11 cellular contexts compared by ENCODE assay signal in the genomic region with DNA sequence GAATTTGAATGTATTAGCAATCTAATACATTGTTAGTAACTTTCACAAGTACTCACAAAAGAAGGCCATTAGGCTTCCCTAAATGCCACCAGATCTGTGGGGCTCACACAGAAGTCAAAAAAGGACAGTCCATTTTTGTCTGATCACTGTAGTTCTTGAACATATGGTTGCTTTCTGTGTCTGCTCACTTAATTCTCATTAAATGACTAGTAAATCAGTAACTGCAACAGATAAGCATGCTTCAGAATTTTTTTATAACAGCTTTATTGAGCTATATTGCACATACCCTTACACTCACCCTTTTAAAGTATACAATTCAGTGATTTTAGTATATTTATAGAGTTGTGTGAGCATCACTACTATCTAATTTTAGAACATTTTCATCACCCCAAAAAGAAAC.
DNase-seq lines count a peak whose midpoint lies in the region; FAIRE-seq and TF ChIP-seq lines count a peak whose summit lies in the region.
"Had no signal": no experiment of that assay in that cellular context is flagged by ENCODE, and none has a peak within 500 bp of the region (broad histone marks: within the 10 kb centered on the region; RNA-seq: fewer than 3 reads in every experiment).

No MANE protein-coding gene starts in this region.

- intact Hi-C loops in uterus (cut with DNase I; ENCODE audit: low total_unique reads): no loop called here
- intact Hi-C loops in tibial artery (cut with DNase I; ENCODE audit: low total_unique reads): no loop called here

- H3K4me1 ChIP-seq in HUES6 (ENCODE audit: control insufficient read depth, insufficient read depth, low read length) (peaks cover 60% of the 10 kb centered on the region), iPS-18a (ENCODE audit: control insufficient read depth, low read depth, low read length) (peaks cover 59% of the 10 kb centered on the region), uterus (peaks cover 0 to 4% of the 10 kb centered on the region in 2 donors), tibial artery (peaks cover 0 to 55% (median 19%) of the 10 kb centered on the region in 4 donors), small intestine (ENCODE audit: control insufficient read depth in 2 of 2, insufficient read depth in 1 of 2, low read depth in 1 of 2, low read length in 1 of 2) (peaks cover 2 to 4% of the 10 kb centered on the region in 2 donors)

- H3K9me3 ChIP-seq in HUES6 (ENCODE audit: control insufficient read depth, insufficient read depth, low read depth, low read length) (no peaks in the 10 kb centered on the region), iPS-18a (ENCODE audit: control insufficient read depth, low read depth, low read length) (no peaks in the 10 kb centered on the region), uterus (no peaks in the 10 kb centered on the region), tibial artery (no peaks in the 10 kb centered on the region), small intestine (ENCODE audit: control insufficient read depth, low read depth) (no peaks in the 10 kb centered on the region)

- no peaks in the 10 kb centered on the region for H3K36me3 ChIP-seq in HUES6 (ENCODE audit: control insufficient read depth, insufficient read depth, low read length)
- no peaks in the 10 kb centered on the region for H3K36me3 ChIP-seq in iPS-18a (ENCODE audit: control insufficient read depth, low read depth, low read length)
- H3K36me3 ChIP-seq in uterus: no peaks in the 10 kb centered on the region
- H3K36me3 ChIP-seq in tibial artery: no peaks in the 10 kb centered on the region
- H3K36me3 ChIP-seq in small intestine (ENCODE audit: control insufficient read depth in 2 of 2, insufficient read depth in 2 of 2, low read length in 2 of 2): no peaks in the 10 kb centered on the region

- H3K4me3 ChIP-seq in HUES6 (ENCODE audit: low read depth, low read length) (peak overlapping the region; percentile 23; the same call in 1 of the 2 replicates), iPS-18a (ENCODE audit: low read length) (no peak overlapping the region), uterus (no peak overlapping the region), tibial artery (no peak overlapping the region), small intestine (ENCODE audit: low read depth in 1 of 2, low read length in 2 of 2) (no peak overlapping the region)

- DNase-seq in uterus (no peak), NCI-H1092 treated with DMSO at 0.1 percent for 48 hours (lab: John Stamatoyannopoulos, UW) (no peak), tibial artery (no peak), small intestine (no peak)
- DNase-seq: CD4-positive, alpha-beta T cell; effector CD4-positive, alpha-beta T cell; NCI-H1092 had no signal

- no peaks in the 10 kb centered on the region for H3K27me3 ChIP-seq in HUES6 (ENCODE audit: control insufficient read depth, insufficient read depth, low read length)
- no peaks in the 10 kb centered on the region for H3K27me3 ChIP-seq in iPS-18a (ENCODE audit: control insufficient read depth, insufficient read depth, low read length)
- no peaks in the 10 kb centered on the region for H3K27me3 ChIP-seq in uterus
- H3K27me3 ChIP-seq in tibial artery: no peaks in the 10 kb centered on the region
- H3K27me3 ChIP-seq in small intestine (ENCODE audit: control insufficient read depth in 2 of 2, insufficient read depth in 2 of 2, low read length in 2 of 2): no peaks in the 10 kb centered on the region

- H3K27ac ChIP-seq in HUES6 (ENCODE audit: low read depth, low read length): peak overlapping the region; percentile 96
- H3K27ac ChIP-seq in VCaP: peak overlapping the region; percentile 86
- peak overlapping the region; percentile 82 for H3K27ac ChIP-seq in iPS-18a (ENCODE audit: low read length)
- H3K27ac ChIP-seq in uterus: peak overlapping the region; percentile 26 to 53
- peak overlapping the region in 1 of 2 donors; percentile 55 for H3K27ac ChIP-seq in tibial artery
- no peak overlapping the region for H3K27ac ChIP-seq in small intestine (ENCODE audit: low read depth in 1 of 2, low read length in 1 of 2)

- TF ChIP-seq POLR2A in uterus (IDR thresholded peaks at IDR 0.05): no peak

- FAIRE-seq in small intestine (lab: Jason Lieb, UNC): no peak
- FAIRE-seq: frontal cortex had no signal

- H3K9ac ChIP-seq in HUES6 (ENCODE audit: low read length) (peak overlapping the region; percentile 41), iPS-18a (ENCODE audit: low read length) (peak overlapping the region; percentile 43)

- TF ChIP-seq CTCF in VCaP (conservative IDR thresholded peaks at IDR 0.05) (no peak), uterus (IDR thresholded peaks at IDR 0.05) (no peak), tibial artery (IDR thresholded peaks at IDR 0.05) (no peak)

Comparison
In these comparisons a context has a peak if more than half of its experiments do, and no peak if none do; other contexts are left out.
1. H3K27ac ChIP-seq: peak in HUES6 (single experiment), VCaP (single experiment), iPS-18a (single experiment) and uterus (2 of 2); none in small intestine (0 of 2).